Comparison of ENCODE assay signal across 9 cellular contexts in the genomic region with DNA sequence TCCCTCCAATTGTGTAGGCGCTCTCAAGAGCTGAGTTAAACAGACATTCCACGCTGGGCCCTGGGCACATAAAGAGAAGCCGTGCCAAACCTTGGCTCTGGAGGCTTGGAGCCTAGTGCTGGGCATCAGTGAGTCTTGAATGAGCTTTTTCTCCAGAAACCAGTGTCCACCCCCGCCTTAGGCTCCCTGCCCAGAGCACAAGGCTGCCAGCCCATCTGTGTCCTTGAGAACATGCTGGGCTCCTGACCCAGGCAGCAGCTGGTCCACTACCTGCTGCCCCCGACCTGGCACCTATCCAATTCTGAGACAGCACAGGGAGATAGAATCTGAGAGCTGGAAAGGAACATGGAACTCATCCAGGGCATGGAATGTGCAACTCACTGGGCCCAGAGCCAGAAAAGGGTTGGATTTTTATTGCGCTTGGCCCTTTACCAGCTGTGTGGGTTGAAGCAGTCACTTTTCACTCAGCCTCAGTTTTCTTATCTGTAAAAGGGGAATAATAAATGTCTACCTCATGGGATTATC.
DNase-seq lines count a peak whose midpoint lies in the region; ATAC-seq, FAIRE-seq and TF ChIP-seq lines count a peak whose summit lies in the region.
"Had no signal": no experiment of that assay in that cellular context is flagged by ENCODE, and none has a peak within 500 bp of the region (broad histone marks: within the 10 kb centered on the region; RNA-seq: fewer than 3 reads in every experiment).

No MANE protein-coding gene starts in this region.

- H3K36me3 Mint-ChIP-seq in nephron progenitor cell (ENCODE audit: low read depth), result no peaks in the 10 kb centered on the region

- H3K4me2 ChIP-seq in K562 (ENCODE audit: insufficient read depth, low read length), result no peak overlapping the region

- H3K4me1 ChIP-seq in K562 (replicated peaks in 1 of 2; ENCODE audit: control insufficient read depth in 2 of 2, insufficient read depth in 2 of 2, low read length in 2 of 2) (no peaks in the 10 kb centered on the region), prostate gland (replicated peaks) (no peaks in the 10 kb centered on the region)

- H3K4me3 Mint-ChIP-seq in nephron progenitor cell, result no peak overlapping the region

- no peak overlapping the region for H2AFZ ChIP-seq in K562 (ENCODE audit: low read depth, low read length)

- no peaks in the 10 kb centered on the region for H3K79me2 ChIP-seq in K562 (ENCODE audit: control insufficient read depth, insufficient read depth, low read length)

- H3K4me3 ChIP-seq in K562, result no peak overlapping the region
- no peak overlapping the region for H3K4me3 ChIP-seq in prostate gland

- no peak for TF ChIP-seq CTCF in K562 (IDR thresholded peaks at IDR 0.05 in 2 of 3, conservative IDR thresholded peaks at IDR 0.05 in 1 of 3; ENCODE audit: insufficient read depth in 2 of 3, low read depth in 1 of 3, low read length in 3 of 3)
- no peak for TF ChIP-seq CTCF in prostate gland (IDR thresholded peaks at IDR 0.05)
- TF ChIP-seq CTCF in nephron progenitor cell (IDR thresholded peaks at IDR 0.05), result no peak

- CTCF ChIA-PET in K562 (lab: Yijun Ruan, JAX; ENCODE audit: low intra/inter-chr PET ratio), result no interaction called here

- H4K20me1 ChIP-seq in K562 (replicated peaks; ENCODE audit: control insufficient read depth, insufficient read depth, low read length), result 0 out of 2 replicates have a peak, but pooled peaks cover 3% of the 10 kb centered on the region

- TF ChIP-seq EP300 in K562 (IDR thresholded peaks at IDR 0.05; ENCODE audit: low read length), result no peak

- ATAC-seq in K562, result no peak

- peaks cover 46% of the 10 kb centered on the region for H3K27me3 Mint-ChIP-seq in nephron progenitor cell (ENCODE audit: low read depth, poor library complexity)

- H3K27me3 ChIP-seq in K562 (ENCODE audit: control insufficient read depth in 2 of 2, insufficient read depth in 2 of 2, low read length in 2 of 2) (peaks cover 0 to under 1% of the 10 kb centered on the region in 2 experiments; a peak in 1 of 5 replicates), prostate gland (replicated peaks; ENCODE audit: insufficient read depth) (peaks cover 3% of the 10 kb centered on the region)

- DNase-seq in HS-27A (ENCODE audit: low read depth) (peak; percentile 48), NCI-H2171 treated with DMSO at 0.1 percent for 48 hours (lab: John Stamatoyannopoulos, UW) (peak; percentile 90), K562 (ENCODE audit: extremely low read depth in 1 of 4, low spot score in 3 of 4) (no peak), prostate gland (ENCODE audit: low spot score) (peak; percentile 40), mesenteric fat pad (ENCODE audit: low spot score) (no peak), nephron progenitor cell (no peak), GOT3 (lab: John Stamatoyannopoulos, UW) (no peak)
- DNase-seq: GDM1 had no signal

- TF ChIP-seq RAD21 in K562 (CRISPR knock-in tag; conservative IDR thresholded peaks at IDR 0.05 in 1 of 2, IDR thresholded peaks at IDR 0.05 in 1 of 2), result no peak

- H3K27ac ChIP-seq in K562 (ENCODE audit: extremely low read depth, low read depth, low read length) (no peak overlapping the region), prostate gland (no peak overlapping the region)

- intact Hi-C loops in K562 (cut with micrococcal nuclease) (no loop called here), prostate gland (cut with DNase I) (no loop called here)

- no peak overlapping the region for H3K9ac ChIP-seq in K562 (ENCODE audit: insufficient read depth in 1 of 2, low read depth in 2 of 2, low read length in 2 of 2)

- no peak overlapping the region for H3K27ac Mint-ChIP-seq in nephron progenitor cell

- H3K9me3 ChIP-seq in K562 (replicated peaks; ENCODE audit: control insufficient read depth, insufficient read depth, low read depth, low read length) (no peaks in the 10 kb centered on the region), prostate gland (no peaks in the 10 kb centered on the region)

- WGBS in K562 (ENCODE audit: insufficient coverage, low coverage, missing lambda C conversion rate), result 3% methylated on average over 6 of the region's 6 CpGs
- 53% methylated on average over 6 of the region's 6 CpGs for WGBS in prostate gland

- TF ChIP-seq POLR2A in K562 (conservative IDR thresholded peaks at IDR 0.05), result no peak
- TF ChIP-seq POLR2A in prostate gland (IDR thresholded peaks at IDR 0.05), result no peak

- POLR2A ChIA-PET in K562 (lab: Yijun Ruan, JAX), result no interaction called here

- H3K4me1 Mint-ChIP-seq in nephron progenitor cell, result peaks cover 5% of the 10 kb centered on the region

- BruUV-seq in K562 (replicated peaks; lab: Mats Ljungman, UMichigan), result no TSS peak

- in situ Hi-C loops in K562 (cut with MboI), result no loop called here

- no peaks in the 10 kb centered on the region for H3K9me3 Mint-ChIP-seq in nephron progenitor cell

- no peaks in the 10 kb centered on the region for H3K9me1 ChIP-seq in K562 (ENCODE audit: control insufficient read depth, insufficient read depth, low read length)

- no peaks in the 10 kb centered on the region for H3K36me3 ChIP-seq in K562 (ENCODE audit: control insufficient read depth, insufficient read depth, low read length)
- no peaks in the 10 kb centered on the region for H3K36me3 ChIP-seq in prostate gland

- no peak for FAIRE-seq in K562 (lab: Jason Lieb, UNC)
- FAIRE-seq: endothelial cell of umbilical vein had no signal

TF ChIP-seq in K562, 482 proteins besides CTCF, POLR2A, EP300 and RAD21:
- TF ChIP-seq SP1 (CRISPR knock-in tag; IDR thresholded peaks at IDR 0.05) (no peak), CCNT2 (IDR thresholded peaks at IDR 0.05; ENCODE audit: borderline replicate concordance, extremely low read depth, insufficient read length, low read depth, low read length) (no peak), CHCHD3 (CRISPR knock-in tag; IDR thresholded peaks at IDR 0.05) (no peak), DACH1 (IDR thresholded peaks at IDR 0.05; ENCODE audit: partially characterized antibody) (no peak), RBM25 (IDR thresholded peaks at IDR 0.05; ENCODE audit: low read depth, low read length, severe bottlenecking) (peak; percentile 48), NFIC (IDR thresholded peaks at IDR 0.05) (peak; percentile 65), NBN (IDR thresholded peaks at IDR 0.05; ENCODE audit: low read depth) (no peak)
TF ChIP-seq in K562: peak in this region for 2.

Comparison
In these comparisons a context has a peak if more than half of its experiments do, and no peak if none do; other contexts are left out.
1. DNase-seq: peak in HS-27A (single experiment), NCI-H2171 treated with DMSO at 0.1 percent for 48 hours (single experiment) and prostate gland (single experiment); none in K562 (0 of 4), mesenteric fat pad (single experiment), nephron progenitor cell (single experiment) and GOT3 (single experiment).